Comparison of ENCODE assay signal across 8 cellular contexts in genomic region chr1:212284332-212284743, GRCh38. TPM values are rescaled to one million over a fixed set of nuclear protein-coding genes. Genes with fewer than 3 reads are reported as not detected.
DNase-seq lines count a peak whose midpoint lies in the region; ATAC-seq and TF ChIP-seq lines count a peak whose summit lies in the region.

No MANE protein-coding gene starts in this region.

- H3K27me3 ChIP-seq in BJ (ENCODE audit: control insufficient read depth, insufficient read depth, low read length): no peaks in the 10 kb centered on the region
- H3K27me3 ChIP-seq in effector memory CD4-positive, alpha-beta T cell (replicated peaks; ENCODE audit: control insufficient read depth, insufficient read depth, low read length, poor library complexity, severe bottlenecking): no peaks in the 10 kb centered on the region
- H3K27me3 ChIP-seq in neural cell (ENCODE audit: insufficient read depth, low read depth, low read length): no peaks in the 10 kb centered on the region

- no peak for TF ChIP-seq POLR2A in NB4 (IDR thresholded peaks at IDR 0.05; ENCODE audit: extremely low read depth, insufficient read length)

- H3K4me3 ChIP-seq in BJ (ENCODE audit: low read depth, low read length) (peak overlapping the region; percentile 80), NB4 (ENCODE audit: low read depth, low read length) (peak overlapping the region; percentile 88), neural cell (ENCODE audit: low read length) (peak overlapping the region; percentile 81)
- peak overlapping the region; percentile 68 for H3K4me3 ChIP-seq in effector memory CD4-positive, alpha-beta T cell (ENCODE audit: insufficient read depth, low read depth, low read length, poor library complexity, severe bottlenecking)

- no peaks in the 10 kb centered on the region for H4K20me1 ChIP-seq in neural cell (ENCODE audit: insufficient read depth)

- DNase-seq in BJ (ENCODE audit: low read depth): no peak
- DNase-seq in NB4 (ENCODE audit: low read depth): no peak
- no peak for DNase-seq in effector memory CD4-positive, alpha-beta T cell
- DNase-seq in NCI-H2081 treated with DMSO at 0.1 percent for 48 hours (lab: John Stamatoyannopoulos, UW): no peak
- no peak for DNase-seq in G401 (ENCODE audit: low spot score)
- DNase-seq in activated CD4-positive, alpha-beta T cell treated with anti-CD3 and anti-CD28 coated beads, Interleukin-2, amount 50 U/mL, for 48 hours: no peak

- in situ Hi-C loops in G401 (cut with HindIII; ENCODE audit: low sequenced_read_pairs): no loop called here

- no peaks in the 10 kb centered on the region for H3K79me2 ChIP-seq in neural cell (replicated peaks; ENCODE audit: insufficient read depth, low read length)

- H3K4me1 ChIP-seq in effector memory CD4-positive, alpha-beta T cell (ENCODE audit: control insufficient read depth, insufficient read depth, low read length, poor library complexity, severe bottlenecking): peaks cover 12% of the 10 kb centered on the region

- peak overlapping the region; percentile 46 for H3K4me2 ChIP-seq in neural cell (ENCODE audit: low read length)

- peak overlapping the region; percentile 54 for H3K9ac ChIP-seq in neural cell (ENCODE audit: low read length)

- POLR2A ChIA-PET in BJ (lab: Charles Lee): no interaction called here

- peak overlapping the region; percentile 42 for H2AFZ ChIP-seq in neural cell (ENCODE audit: low read depth, low read length)

- H3K36me3 ChIP-seq in BJ (ENCODE audit: control insufficient read depth, insufficient read depth, low read length): no peaks in the 10 kb centered on the region
- H3K36me3 ChIP-seq in effector memory CD4-positive, alpha-beta T cell (ENCODE audit: control insufficient read depth, insufficient read depth, low read length): no peaks in the 10 kb centered on the region
- no peaks in the 10 kb centered on the region for H3K36me3 ChIP-seq in neural cell (ENCODE audit: insufficient read depth, low read length)

- no peak for ATAC-seq in HG03139 (IDR thresholded peaks at IDR 0.05; ENCODE audit: unreplicated experiment)

- CTCF ChIA-PET in BJ (lab: Yijun Ruan, JAX): interaction anchor here (1.0 to 1.1 kb wide), 2 partner anchors 9 to 221 kb away, joined by 3 to 4 read pairs; no protein-coding TSS in a partner anchor

- H3K9me2 ChIP-seq in neural cell (ENCODE audit: insufficient read depth, low read length): no peaks in the 10 kb centered on the region

- TF ChIP-seq RAD21 in neural cell (conservative IDR thresholded peaks at IDR 0.05): no peak

- no peaks in the 10 kb centered on the region for H3F3A ChIP-seq in neural cell (ENCODE audit: insufficient read depth, low read length, poor library complexity, severe bottlenecking)

- H3K9me3 ChIP-seq in effector memory CD4-positive, alpha-beta T cell (ENCODE audit: control insufficient read depth, low read length): no peaks in the 10 kb centered on the region
- H3K9me3 ChIP-seq in neural cell (ENCODE audit: low read length): no peaks in the 10 kb centered on the region

- no peak for TF ChIP-seq CTCF in BJ (IDR thresholded peaks at IDR 0.05; ENCODE audit: insufficient read depth, low read depth, low read length)
- no peak for TF ChIP-seq CTCF in NB4 (IDR thresholded peaks at IDR 0.05; ENCODE audit: low read depth, low read length)
- TF ChIP-seq CTCF in neural cell (IDR thresholded peaks at IDR 0.05; ENCODE audit: poor library complexity, severe bottlenecking): no peak

- TF ChIP-seq EP300 in neural cell (conservative IDR thresholded peaks at IDR 0.05; ENCODE audit: poor library complexity, severe bottlenecking): no peak

- H3K27ac ChIP-seq in effector memory CD4-positive, alpha-beta T cell (ENCODE audit: insufficient read depth, low read length, poor library complexity, severe bottlenecking): peak overlapping the region; percentile 77
- peak overlapping the region; percentile 41 for H3K27ac ChIP-seq in neural cell (ENCODE audit: low read length)

TF ChIP-seq in neural cell, 6 proteins besides CTCF, POLR2A, EP300 and RAD21:
- TF ChIP-seq POLR2AphosphoS5 (IDR thresholded peaks at IDR 0.05) (no peak), SMC3 (conservative IDR thresholded peaks at IDR 0.05; ENCODE audit: poor library complexity) (no peak), EZH2 (IDR thresholded peaks at IDR 0.05; ENCODE audit: borderline replicate concordance, insufficient read depth, low read length, poor library complexity, severe bottlenecking) (no peak), REST (IDR thresholded peaks at IDR 0.05; ENCODE audit: borderline replicate concordance) (no peak), TAF1 (IDR thresholded peaks at IDR 0.05; ENCODE audit: low read depth) (no peak), MXI1 (conservative IDR thresholded peaks at IDR 0.05; ENCODE audit: poor library complexity, severe bottlenecking) (no peak)
TF ChIP-seq in neural cell: peak in this region for 0.

RNA-seq across cellular contexts. Expression of gene PPP2R5A, which starts 0.9 kb away (rescaled TPM):
- 10.2 and 18.3 TPM in 2 replicates for polyA plus RNA-seq in BJ (2011; rRNA removed)
- 3.5 and 3.9 TPM in 2 replicates for polyA minus RNA-seq in BJ (2011; rRNA and poly(A)+ RNA removed)
- 4.4 and 5.9 TPM in 2 replicates for polyA plus RNA-seq in neural cell
- 3.5 and 3.7 TPM in 2 replicates for polyA minus RNA-seq in neural cell
- 62.5 and 90.2 TPM in 2 replicates for total RNA-seq in G401 (2014; rRNA removed; shearing (Covaris generic))
